In the genomic region with DNA sequence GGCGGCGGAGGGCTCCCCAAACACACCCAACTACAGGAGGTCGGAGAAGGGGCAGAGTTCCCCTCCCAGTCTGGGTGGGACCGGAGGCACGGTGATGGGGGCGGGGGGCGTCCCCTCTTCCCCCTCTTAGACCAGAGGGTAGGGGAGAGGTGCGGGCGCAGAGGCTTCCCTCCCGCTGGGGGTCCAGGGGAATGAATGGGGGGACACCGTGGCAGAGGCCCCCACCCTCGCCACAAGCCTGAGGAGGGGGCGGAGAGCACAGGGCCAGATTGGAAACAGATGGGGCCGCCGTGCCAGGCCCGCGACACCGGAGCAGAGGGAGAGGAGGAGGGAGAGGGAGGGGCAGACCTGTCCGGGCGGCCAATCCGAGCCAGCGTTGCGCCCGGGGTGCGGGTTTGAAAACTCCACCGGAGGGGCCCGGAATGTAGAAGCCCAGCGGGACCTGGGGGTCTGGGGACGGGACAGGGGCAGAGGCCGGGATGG, we compare ENCODE assay signal across 8 cellular contexts. TPM values are rescaled to one million over a fixed set of nuclear protein-coding genes. Genes with fewer than 3 reads are reported as not detected.
DNase-seq lines count a peak whose midpoint lies in the region; ATAC-seq and TF ChIP-seq lines count a peak whose summit lies in the region.

No MANE protein-coding gene starts in this region.

- peak; percentile 21 to 23 for ATAC-seq in activated naive CD4-positive, alpha-beta T cell treated with anti-CD3 and anti-CD28 coated beads, Interleukin-2, amount 50 U/mL, for 72 hours
- ATAC-seq in activated B cell treated with CpG ODN at 0.5 μM for 24 hours (ENCODE audit: low read depth) (peak; percentile 10), HG03457 (IDR thresholded peaks at IDR 0.05; ENCODE audit: unreplicated experiment) (no peak)

- H3K9me3 ChIP-seq in cardiac muscle cell (ENCODE audit: low read depth), result no peaks in the 10 kb centered on the region

- POLR2A ChIA-PET in activated B cell treated with CpG ODN at 0.5 μM for 24 hours (lab: Charles Lee), result interaction anchor here (0.6 to 1.0 kb wide), 3 partner anchors 16 to 324 kb away, joined by 3 read pairs; no protein-coding TSS in a partner anchor

- no peak for DNase-seq in activated naive CD4-positive, alpha-beta T cell treated with anti-CD3 and anti-CD28 coated beads, Interleukin-2, amount 50 U/mL, for 72 hours (ENCODE audit: low spot score in 2 of 2)
- no peak for DNase-seq in activated naive CD4-positive, alpha-beta T cell (lab: John Stamatoyannopoulos, UW)
- no peak for DNase-seq in activated B cell treated with CpG ODN at 0.5 μM for 24 hours
- peak; percentile 49 to 76 for DNase-seq in cardiac muscle cell (ENCODE audit: low read depth in 1 of 2, low spot score in 1 of 2)
- peak; percentile 90 for DNase-seq in retina
- no peak for DNase-seq in GF-D8 (lab: John Stamatoyannopoulos, UW)
- DNase-seq in NCI-H128 (lab: John Stamatoyannopoulos, UW; ENCODE audit: unreplicated experiment), result no peak

- peak overlapping the region; percentile 75 for H3K4me3 Mint-ChIP-seq in activated B cell treated with CpG ODN at 0.5 μM for 24 hours

- H3K27me3 ChIP-seq in cardiac muscle cell, result no peaks in the 10 kb centered on the region

- H3K27me3 Mint-ChIP-seq in activated B cell treated with CpG ODN at 0.5 μM for 24 hours, result peaks cover 18% of the 10 kb centered on the region

- peaks cover 4% of the 10 kb centered on the region for H3K4me1 ChIP-seq in cardiac muscle cell (ENCODE audit: low read depth)

- H3K27ac ChIP-seq in cardiac muscle cell, result no peak overlapping the region

- no peaks in the 10 kb centered on the region for H3K36me3 Mint-ChIP-seq in activated naive CD4-positive, alpha-beta T cell treated with anti-CD3 and anti-CD28 coated beads, Interleukin-2, amount 50 U/mL, for 72 hours
- H3K36me3 Mint-ChIP-seq in activated B cell treated with CpG ODN at 0.5 μM for 24 hours (ENCODE audit: low read depth), result no peaks in the 10 kb centered on the region

- no peaks in the 10 kb centered on the region for H3K36me3 ChIP-seq in cardiac muscle cell

- peak overlapping the region; percentile 46 for H3K4me3 ChIP-seq in cardiac muscle cell

- no peaks in the 10 kb centered on the region for H3K9me3 Mint-ChIP-seq in activated naive CD4-positive, alpha-beta T cell treated with anti-CD3 and anti-CD28 coated beads, Interleukin-2, amount 50 U/mL, for 72 hours
- no peaks in the 10 kb centered on the region for H3K9me3 Mint-ChIP-seq in activated B cell treated with CpG ODN at 0.5 μM for 24 hours

- peaks cover 17% of the 10 kb centered on the region for H3K4me1 Mint-ChIP-seq in activated B cell treated with CpG ODN at 0.5 μM for 24 hours

- intact Hi-C loops in activated B cell treated with CpG ODN at 0.5 μM for 24 hours (cut with micrococcal nuclease), result loop anchor here (1.0 kb wide), 1 partner anchor 20 kb away; no protein-coding TSS in a partner anchor

- no peak overlapping the region for H3K27ac Mint-ChIP-seq in activated naive CD4-positive, alpha-beta T cell treated with anti-CD3 and anti-CD28 coated beads, Interleukin-2, amount 50 U/mL, for 72 hours
- no peak overlapping the region for H3K27ac Mint-ChIP-seq in activated B cell treated with CpG ODN at 0.5 μM for 24 hours

- no peak for TF ChIP-seq CTCF in activated B cell treated with CpG ODN at 0.5 μM for 24 hours (IDR thresholded peaks at IDR 0.05)
- TF ChIP-seq CTCF in cardiac muscle cell (IDR thresholded peaks at IDR 0.05; ENCODE audit: low read depth, low read length), result no peak

- CTCF ChIA-PET in activated B cell treated with CpG ODN at 0.5 μM for 24 hours (lab: Charles Lee), result no interaction called here

RNA-seq across cellular contexts. Expression of a gene that starts 47.0 kb away (rescaled TPM):
- 1 to 10 TPM; 2.3 TPM for total RNA-seq in activated naive CD4-positive, alpha-beta T cell treated with anti-CD3 and anti-CD28 coated beads, Interleukin-2, amount 50 U/mL, for 72 hours
- 2.5 and 3.4 TPM in 2 replicates for total RNA-seq in activated B cell treated with CpG ODN at 0.5 μM for 24 hours
- total RNA-seq in cardiac muscle cell, result 247 and 351 TPM in 2 replicates
- polyA plus RNA-seq in cardiac muscle cell, result 46.0 and 68.7 TPM in 2 replicates

Comparison
In these comparisons a context has a peak if more than half of its experiments do, and no peak if none do; other contexts are left out.
1. DNase-seq: peak in cardiac muscle cell (2 of 2) and retina (single experiment); none in activated naive CD4-positive, alpha-beta T cell treated with anti-CD3 and anti-CD28 coated beads, Interleukin-2, amount 50 U/mL, for 72 hours (0 of 2), activated naive CD4-positive, alpha-beta T cell (0 of 4), activated B cell treated with CpG ODN at 0.5 μM for 24 hours (single experiment), GF-D8 (single experiment) and NCI-H128 (single experiment).
2. RNA of a gene that starts 47.0 kb away (total RNA-seq): 247 to 351 TPM in cardiac muscle cell; 2.5 to 3.4 TPM in activated B cell treated with CpG ODN at 0.5 μM for 24 hours and 2.3 TPM in activated naive CD4-positive, alpha-beta T cell treated with anti-CD3 and anti-CD28 coated beads, Interleukin-2, amount 50 U/mL, for 72 hours; every median in the first group is over 10 times any median in the second.